In genomic region chr1:26539722-26540121, GRCh38 we compare ENCODE assay signal across 11 cellular contexts. TPM values are rescaled to one million over a fixed set of nuclear protein-coding genes. Genes with fewer than 3 reads are reported as not detected.
A peak's percentile ranks its signal among the peaks of the same experiment; 100 is the strongest.
DNase-seq lines count a peak whose midpoint lies in the region; ATAC-seq and TF ChIP-seq lines count a peak whose summit lies in the region.
"Had no signal": no experiment of that assay in that cellular context is flagged by ENCODE, and none has a peak within 500 bp of the region (broad histone marks: within the 10 kb centered on the region; RNA-seq: fewer than 3 reads in every experiment).

No MANE protein-coding gene starts in this region.

- peak overlapping the region; percentile 9 for H3K27ac ChIP-seq in left ventricle myocardium inferior (replicated peaks)
- H3K27ac ChIP-seq in right lobe of liver = peak overlapping the region; percentile 26 to 53 (median 33)

- H3K27me3 ChIP-seq in left ventricle myocardium inferior (ENCODE audit: low read depth) = no peaks in the 10 kb centered on the region
- H3K27me3 ChIP-seq in right lobe of liver = no peaks in the 10 kb centered on the region

- H3K4me1 Mint-ChIP-seq in activated CD8-positive, alpha-beta T cell treated with anti-CD3 and anti-CD28 coated beads for 36 hours (ENCODE audit: low read depth) = peaks cover 76% of the 10 kb centered on the region

- TF ChIP-seq CTCF in left ventricle myocardium inferior (IDR thresholded peaks at IDR 0.05; ENCODE audit: borderline replicate concordance) (no peak), right lobe of liver (IDR thresholded peaks at IDR 0.05) (no peak), GM10248 (IDR thresholded peaks at IDR 0.05; ENCODE audit: control extremely low read depth, extremely low read depth, low read depth, missing control alignments) (no peak)
- no peak for TF ChIP-seq CTCF in activated CD8-positive, alpha-beta T cell treated with anti-CD3 and anti-CD28 coated beads for 36 hours (IDR thresholded peaks at IDR 0.05)

- H3K36me3 Mint-ChIP-seq in activated CD8-positive, alpha-beta T cell treated with anti-CD3 and anti-CD28 coated beads for 36 hours (ENCODE audit: low read depth) = peaks cover 9% of the 10 kb centered on the region

- H3K4me3 ChIP-seq in left ventricle myocardium inferior (no peak overlapping the region), right lobe of liver (no peak overlapping the region)

- TF ChIP-seq POLR2A in right lobe of liver (IDR thresholded peaks at IDR 0.05) = no peak

- H3K4me3 Mint-ChIP-seq in activated CD8-positive, alpha-beta T cell treated with anti-CD3 and anti-CD28 coated beads for 36 hours = no peak overlapping the region

- POLR2A ChIA-PET in activated CD8-positive, alpha-beta T cell treated with anti-CD3 and anti-CD28 coated beads for 36 hours (lab: Charles Lee) = interaction anchor here (1.5 to 3.2 kb wide), 2 partner anchors 10 to 68 kb away, joined by 3 to 13 read pairs; partner anchors contain the start of genes HMGN2 and RPS6KA1
- POLR2A ChIA-PET in GM10248 (lab: Yijun Ruan, JAX) = no interaction called here

- H3K9me3 ChIP-seq in left ventricle myocardium inferior (replicated peaks) (no peaks in the 10 kb centered on the region), right lobe of liver (no peaks in the 10 kb centered on the region)

- WGBS in right lobe of liver (ENCODE audit: insufficient coverage, low coverage, low lambda C conversion rate, missing lambda C conversion rate) = 31% methylated on average over 2 of the region's 6 CpGs

- CTCF ChIA-PET in activated CD8-positive, alpha-beta T cell treated with anti-CD3 and anti-CD28 coated beads for 36 hours (lab: Charles Lee) = interaction anchor here (0.6 to 6.4 kb wide), 10 partner anchors 8 to 504 kb away, joined by 3 to 54 read pairs (median 8); partner anchors contain the start of gene RPS6KA1
- CTCF ChIA-PET in GM10248 (lab: Yijun Ruan, JAX) = interaction anchor here (0.8 to 6.7 kb wide), 14 partner anchors 8 to 294 kb away, joined by 3 to 146 read pairs (median 20); partner anchors contain the start of genes PIGV and RPS6KA1

- intact Hi-C loops in left ventricle myocardium inferior (cut with micrococcal nuclease) (no loop called here), left ventricle myocardium superior (cut with micrococcal nuclease) (no loop called here), right lobe of liver (cut with DNase I) (no loop called here)
- intact Hi-C loops in activated CD8-positive, alpha-beta T cell treated with anti-CD3 and anti-CD28 coated beads for 36 hours (cut with micrococcal nuclease) = no loop called here

- H3K27me3 Mint-ChIP-seq in activated CD8-positive, alpha-beta T cell treated with anti-CD3 and anti-CD28 coated beads for 36 hours = no peaks in the 10 kb centered on the region

- H3K27ac Mint-ChIP-seq in activated CD8-positive, alpha-beta T cell treated with anti-CD3 and anti-CD28 coated beads for 36 hours = peak overlapping the region; percentile 78

- no peaks in the 10 kb centered on the region for H3K36me3 ChIP-seq in left ventricle myocardium inferior
- H3K36me3 ChIP-seq in right lobe of liver = no peaks in the 10 kb centered on the region

- no peak for ATAC-seq in left ventricle myocardium superior
- no peak for ATAC-seq in activated CD8-positive, alpha-beta T cell treated with anti-CD3 and anti-CD28 coated beads for 36 hours
- ATAC-seq in right lobe of liver = peak in 1 of 4 donors; percentile 5

- H3K4me1 ChIP-seq in left ventricle myocardium inferior (peaks cover 24% of the 10 kb centered on the region), right lobe of liver (peaks cover 0 to 4% (median 0%) of the 10 kb centered on the region in 4 donors)

- no peaks in the 10 kb centered on the region for H3K9me3 Mint-ChIP-seq in activated CD8-positive, alpha-beta T cell treated with anti-CD3 and anti-CD28 coated beads for 36 hours

- DNase-seq in left ventricle myocardium inferior (no peak), left ventricle myocardium superior (no peak), right lobe of liver (no peak), cerebellar nuclear complex (lab: John Stamatoyannopoulos, UW) (no peak), HPDE6-E6E7 (ENCODE audit: extremely low spot score) (no peak), NCI-H345 (lab: John Stamatoyannopoulos, UW) (no peak), GM10248 (ENCODE audit: extremely low spot score) (no peak)
- DNase-seq in activated CD8-positive, alpha-beta T cell treated with anti-CD3 and anti-CD28 coated beads for 36 hours = no peak
- DNase-seq: NK-92 treated with Interleukin-12 subunit alpha and Interleukin-12 subunit beta, amount 100 ng/mL, for 24 hours; stimulated activated CD4-positive, alpha-beta T cell treated with anti-CD3 and anti-CD28 coated beads, Interleukin-4, amount 100 ng/mL, for 4 hours; trophoblast cell had no signal

RNA-seq across cellular contexts. Expression of gene RPS6KA1, which starts 10.2 kb away (rescaled TPM):
- 4.9 TPM for total RNA-seq in left ventricle myocardium inferior
- 4.6 TPM for total RNA-seq in left ventricle myocardium superior
- 100 to 1,000 TPM; 139 TPM for total RNA-seq in activated CD8-positive, alpha-beta T cell treated with anti-CD3 and anti-CD28 coated beads for 36 hours
- 10 to 100 TPM in 4 of 6 experiments, 1 to 10 TPM in 2; 6.2 to 42.6 (median 20.9) TPM for total RNA-seq in right lobe of liver
